Comparison of ENCODE assay signal across 37 cellular contexts in genomic region chr1:183975651-183976050, GRCh38.
"Had no signal": no experiment of that assay in that cellular context is flagged by ENCODE, and none has a peak within 500 bp of the region (broad histone marks: within the 10 kb centered on the region; RNA-seq: fewer than 3 reads in every experiment).

No MANE protein-coding gene starts in this region.

- H3K4me1 Mint-ChIP-seq: activated naive CD4-positive, alpha-beta T cell treated with anti-CD3 and anti-CD28 coated beads, Interleukin-2, amount 10 ng/mL, durations not matched to agents 7 days and 5 days; activated naive CD4-positive, alpha-beta T cell treated with anti-CD3 and anti-CD28 coated beads, Interleukin-2, amount 50 U/mL, for 24 hours; activated naive CD8-positive, alpha-beta T cell treated with anti-CD3 and anti-CD28 coated beads for 36 hours; activated naive CD8-positive, alpha-beta T cell treated with anti-CD3 and anti-CD28 coated beads, Interleukin-2, amount 10 ng/mL, durations not matched to agents 7 days and 5 days; activated naive CD8-positive, alpha-beta T cell treated with anti-CD3 and anti-CD28 coated beads, Interleukin-2, amount 50 U/mL, for 24 hours; activated T-helper 17 cell treated with anti-CD3 and anti-CD28 coated beads, Interleukin-2, amount 50 U/mL, for 72 hours; central memory CD8-positive, alpha-beta T cell had no signal

- DNase-seq: activated effector memory CD4-positive, alpha-beta T cell treated with anti-CD3 and anti-CD28 coated beads, Interleukin-2, amount 50 U/mL, for 16 hours; activated effector memory CD4-positive, alpha-beta T cell treated with Interleukin-2 at 50 U/mL for 16 hours; activated gamma-delta T cell; activated gamma-delta T cell treated with Interleukin-2 at 50 U/mL for 16 hours; activated naive CD4-positive, alpha-beta T cell; activated naive CD4-positive, alpha-beta T cell treated with anti-CD3 and anti-CD28 coated beads for 36 hours; activated naive CD4-positive, alpha-beta T cell treated with anti-CD3 and anti-CD28 coated beads, Interleukin-2, amount 10 ng/mL, durations not matched to agents 7 days and 5 days; activated naive CD4-positive, alpha-beta T cell treated with anti-CD3 and anti-CD28 coated beads, Interleukin-2, amount 50 U/mL, for 16 hours; activated naive CD4-positive, alpha-beta T cell treated with Interleukin-2 at 50 U/mL for 16 hours; activated naive CD8-positive, alpha-beta T cell treated with anti-CD3 and anti-CD28 coated beads for 36 hours; activated naive CD8-positive, alpha-beta T cell treated with anti-CD3 and anti-CD28 coated beads, Interleukin-2, amount 10 ng/mL, durations not matched to agents 7 days and 5 days; activated naive CD8-positive, alpha-beta T cell treated with anti-CD3 and anti-CD28 coated beads, Interleukin-2, amount 50 U/mL, for 24 hours; activated T-cell treated with anti-CD3 and anti-CD28 coated beads, Interleukin-2, amount 50 U/mL, for 24 hours; activated T-cell treated with anti-CD3 and anti-CD28 coated beads, Interleukin-2, amount 50 U/mL, for 4 hours; activated T-cell treated with anti-CD3 and anti-CD28 coated beads, Interleukin-2, amount 50 U/mL, for 48 hours; activated T-cell treated with anti-CD3 and anti-CD28 coated beads, Interleukin-2, amount 50 U/mL, for 72 hours; adrenal gland; amniotic stem cell; amygdala; anterior cingulate cortex; aorta; body of pancreas; brain microvascular endothelial cell; caudate nucleus; central memory CD4-positive, alpha-beta T cell; cerebellar nuclear complex had no signal

- H3K36me3 Mint-ChIP-seq: activated naive CD4-positive, alpha-beta T cell treated with anti-CD3 and anti-CD28 coated beads, Interleukin-2, amount 10 ng/mL, durations not matched to agents 7 days and 5 days; activated naive CD4-positive, alpha-beta T cell treated with anti-CD3 and anti-CD28 coated beads, Interleukin-2, amount 50 U/mL, for 24 hours; activated naive CD4-positive, alpha-beta T cell treated with anti-CD3 and anti-CD28 coated beads, Interleukin-2, amount 50 U/mL, for 72 hours; activated naive CD8-positive, alpha-beta T cell; activated naive CD8-positive, alpha-beta T cell treated with anti-CD3 and anti-CD28 coated beads for 36 hours; activated naive CD8-positive, alpha-beta T cell treated with anti-CD3 and anti-CD28 coated beads, Interleukin-2, amount 10 ng/mL, durations not matched to agents 7 days and 5 days had no signal

- H3K27ac Mint-ChIP-seq: activated naive CD4-positive, alpha-beta T cell treated with anti-CD3 and anti-CD28 coated beads for 36 hours; activated naive CD4-positive, alpha-beta T cell treated with anti-CD3 and anti-CD28 coated beads, Interleukin-2, amount 10 ng/mL, durations not matched to agents 7 days and 5 days; activated naive CD4-positive, alpha-beta T cell treated with anti-CD3 and anti-CD28 coated beads, Interleukin-2, amount 50 U/mL, for 24 hours; activated naive CD4-positive, alpha-beta T cell treated with anti-CD3 and anti-CD28 coated beads, Interleukin-2, amount 50 U/mL, for 72 hours; activated naive CD8-positive, alpha-beta T cell; activated naive CD8-positive, alpha-beta T cell treated with anti-CD3 and anti-CD28 coated beads for 36 hours; activated naive CD8-positive, alpha-beta T cell treated with anti-CD3 and anti-CD28 coated beads, Interleukin-2, amount 10 ng/mL, durations not matched to agents 7 days and 5 days; activated naive CD8-positive, alpha-beta T cell treated with anti-CD3 and anti-CD28 coated beads, Interleukin-2, amount 50 U/mL, for 24 hours; activated T-cell treated with anti-CD3 and anti-CD28 coated beads, Interleukin-2, amount 50 U/mL, for 24 hours; activated T-cell treated with anti-CD3 and anti-CD28 coated beads, Interleukin-2, amount 50 U/mL, for 72 hours; activated T-helper 1 cell treated with anti-CD3 and anti-CD28 coated beads, Interleukin-12 subunit alpha, Interleukin-12 subunit beta, Interleukin-2, Interleukin-4 antibody, amounts not matched to agents 30 ng/mL and 10 ng/mL and 1 ng/mL, durations not matched to agents 14 hours and 24 hours and 36 hours; activated T-helper 17 cell treated with anti-CD3 and anti-CD28 coated beads, Interleukin-2, amount 50 U/mL, for 72 hours; activated T-helper 2 cell treated with anti-CD3 and anti-CD28 coated beads, Interferon-gamma antibody, Interleukin-2, Interleukin-4, amounts not matched to agents 10 μg/mL and 5 μg/mL and 100 μg/mL, durations not matched to agents 14 hours and 24 hours and 36 hours; brain had no signal

- H3K27ac ChIP-seq: adrenal gland, ascending aorta, body of pancreas, brain microvascular endothelial cell, breast epithelium, cardiac muscle cell had no signal

- H3K4me1 ChIP-seq: ascending aorta, body of pancreas, breast epithelium had no signal

- H3K9me3 Mint-ChIP-seq: activated naive CD4-positive, alpha-beta T cell treated with anti-CD3 and anti-CD28 coated beads for 36 hours; activated naive CD4-positive, alpha-beta T cell treated with anti-CD3 and anti-CD28 coated beads, Interleukin-2, amount 10 ng/mL, durations not matched to agents 7 days and 5 days; activated naive CD4-positive, alpha-beta T cell treated with anti-CD3 and anti-CD28 coated beads, Interleukin-2, amount 50 U/mL, for 24 hours; activated naive CD4-positive, alpha-beta T cell treated with anti-CD3 and anti-CD28 coated beads, Interleukin-2, amount 50 U/mL, for 72 hours; activated naive CD8-positive, alpha-beta T cell treated with anti-CD3 and anti-CD28 coated beads for 36 hours; activated naive CD8-positive, alpha-beta T cell treated with anti-CD3 and anti-CD28 coated beads, Interleukin-2, amount 10 ng/mL, durations not matched to agents 7 days and 5 days; activated naive CD8-positive, alpha-beta T cell treated with anti-CD3 and anti-CD28 coated beads, Interleukin-2, amount 50 U/mL, for 24 hours; activated T-cell treated with anti-CD3 and anti-CD28 coated beads, Interleukin-2, amount 50 U/mL, for 24 hours; activated T-cell treated with anti-CD3 and anti-CD28 coated beads, Interleukin-2, amount 50 U/mL, for 4 hours; activated T-cell treated with anti-CD3 and anti-CD28 coated beads, Interleukin-2, amount 50 U/mL, for 72 hours; activated T-helper 1 cell treated with anti-CD3 and anti-CD28 coated beads, Interleukin-12 subunit alpha, Interleukin-12 subunit beta, Interleukin-2, Interleukin-4 antibody, amounts not matched to agents 30 ng/mL and 10 ng/mL and 1 ng/mL, durations not matched to agents 14 hours and 24 hours and 36 hours; activated T-helper 17 cell treated with anti-CD3 and anti-CD28 coated beads, Interleukin-2, amount 50 U/mL, for 72 hours; activated T-helper 2 cell treated with anti-CD3 and anti-CD28 coated beads, Interferon-gamma antibody, Interleukin-2, Interleukin-4, amounts not matched to agents 10 μg/mL and 5 μg/mL and 100 μg/mL, durations not matched to agents 14 hours and 24 hours and 36 hours; brain; central memory CD8-positive, alpha-beta T cell had no signal

- ATAC-seq: activated naive CD4-positive, alpha-beta T cell treated with anti-CD3 and anti-CD28 coated beads, Interleukin-2, amount 50 U/mL, for 72 hours; activated naive CD8-positive, alpha-beta T cell treated with anti-CD3 and anti-CD28 coated beads, Interleukin-2, amount 50 U/mL, for 24 hours; activated T-cell treated with anti-CD3 and anti-CD28 coated beads, Interleukin-2, amount 50 U/mL, for 4 hours; activated T-cell treated with anti-CD3 and anti-CD28 coated beads, Interleukin-2, amount 50 U/mL, for 72 hours; activated T-helper 17 cell treated with anti-CD3 and anti-CD28 coated beads, Interleukin-2, amount 50 U/mL, for 72 hours; body of pancreas had no signal

- H3K27me3 Mint-ChIP-seq: activated naive CD8-positive, alpha-beta T cell; activated naive CD8-positive, alpha-beta T cell treated with anti-CD3 and anti-CD28 coated beads for 36 hours; activated naive CD8-positive, alpha-beta T cell treated with anti-CD3 and anti-CD28 coated beads, Interleukin-2, amount 50 U/mL, for 24 hours; activated T-cell treated with anti-CD3 and anti-CD28 coated beads, Interleukin-2, amount 50 U/mL, for 24 hours; activated T-helper 17 cell treated with anti-CD3 and anti-CD28 coated beads, Interleukin-2, amount 50 U/mL, for 72 hours; brain; central memory CD8-positive, alpha-beta T cell had no signal

- H3K36me3 ChIP-seq: adrenal gland, ascending aorta, brain microvascular endothelial cell, breast epithelium, cardiac muscle cell had no signal

- H3K4me3 ChIP-seq: adrenal gland, ascending aorta, body of pancreas, breast epithelium, cardiac muscle cell had no signal

- H3K4me3 Mint-ChIP-seq: activated naive CD4-positive, alpha-beta T cell treated with anti-CD3 and anti-CD28 coated beads for 36 hours; activated naive CD4-positive, alpha-beta T cell treated with anti-CD3 and anti-CD28 coated beads, Interleukin-2, amount 10 ng/mL, durations not matched to agents 7 days and 5 days; activated naive CD4-positive, alpha-beta T cell treated with anti-CD3 and anti-CD28 coated beads, Interleukin-2, amount 50 U/mL, for 24 hours; activated naive CD8-positive, alpha-beta T cell; activated naive CD8-positive, alpha-beta T cell treated with anti-CD3 and anti-CD28 coated beads for 36 hours; activated naive CD8-positive, alpha-beta T cell treated with anti-CD3 and anti-CD28 coated beads, Interleukin-2, amount 10 ng/mL, durations not matched to agents 7 days and 5 days; activated naive CD8-positive, alpha-beta T cell treated with anti-CD3 and anti-CD28 coated beads, Interleukin-2, amount 50 U/mL, for 24 hours; activated T-cell treated with anti-CD3 and anti-CD28 coated beads, Interleukin-2, amount 50 U/mL, for 24 hours; activated T-cell treated with anti-CD3 and anti-CD28 coated beads, Interleukin-2, amount 50 U/mL, for 4 hours; activated T-cell treated with anti-CD3 and anti-CD28 coated beads, Interleukin-2, amount 50 U/mL, for 72 hours; activated T-helper 1 cell treated with anti-CD3 and anti-CD28 coated beads, Interleukin-12 subunit alpha, Interleukin-12 subunit beta, Interleukin-2, Interleukin-4 antibody, amounts not matched to agents 30 ng/mL and 10 ng/mL and 1 ng/mL, durations not matched to agents 14 hours and 24 hours and 36 hours; activated T-helper 17 cell treated with anti-CD3 and anti-CD28 coated beads, Interleukin-2, amount 50 U/mL, for 72 hours; brain; central memory CD8-positive, alpha-beta T cell had no signal

- H3K27me3 ChIP-seq: adrenal gland, ascending aorta, body of pancreas, brain microvascular endothelial cell, breast epithelium, cardiac muscle cell had no signal

- H3K9me3 ChIP-seq: adrenal gland, ascending aorta, body of pancreas, breast epithelium had no signal
